ENCODE assay signal across 28 cellular contexts in genomic region chr3:141096164-141096563, GRCh38. TPM values are rescaled to one million over a fixed set of nuclear protein-coding genes. Genes with fewer than 3 reads are reported as not detected.
"Had no signal": no experiment of that assay in that cellular context is flagged by ENCODE, and none has a peak within 500 bp of the region (broad histone marks: within the 10 kb centered on the region; RNA-seq: fewer than 3 reads in every experiment).

No MANE protein-coding gene starts in this region.

- H3K27ac Mint-ChIP-seq: activated CD4-positive, alpha-beta memory T cell treated with anti-CD3 and anti-CD28 coated beads for 36 hours; activated CD4-positive, alpha-beta T cell treated with anti-CD3 and anti-CD28 coated beads, Interleukin-2, amount 10 ng/mL, durations not matched to agents 24 days and 14 days; activated naive CD4-positive, alpha-beta T cell treated with anti-CD3 and anti-CD28 coated beads, Interleukin-2, amount 10 ng/mL, durations not matched to agents 7 days and 5 days; activated naive CD8-positive, alpha-beta T cell treated with anti-CD3 and anti-CD28 coated beads, Interleukin-2, amount 10 ng/mL, durations not matched to agents 7 days and 5 days; activated T-cell treated with anti-CD3 and anti-CD28 coated beads, Interleukin-2, amount 50 U/mL, for 24 hours; naive thymus-derived CD4-positive, alpha-beta T cell; stimulated activated memory B cell treated with anti-CD40 and anti-IgM and Interleukin-4, amounts not matched to agents 10 μg/mL and 1 μg/mL and 100 μg/mL, for 72 hours; stimulated activated naive CD8-positive, alpha-beta T cell treated with anti-CD3 and anti-CD28 coated beads, Interleukin-15, amount 100 ng/mL, for 72 hours; T-helper 17 cell had no signal

- H3K4me1 Mint-ChIP-seq: activated naive CD4-positive, alpha-beta T cell treated with anti-CD3 and anti-CD28 coated beads, Interleukin-2, amount 10 ng/mL, durations not matched to agents 7 days and 5 days; activated naive CD8-positive, alpha-beta T cell treated with anti-CD3 and anti-CD28 coated beads, Interleukin-2, amount 10 ng/mL, durations not matched to agents 7 days and 5 days; naive thymus-derived CD4-positive, alpha-beta T cell; stimulated activated memory B cell treated with anti-CD40 and anti-IgM and Interleukin-4, amounts not matched to agents 10 μg/mL and 1 μg/mL and 100 μg/mL, for 72 hours; T-helper 17 cell had no signal

- H3K4me3 ChIP-seq: esophagus squamous epithelium, smooth muscle cell, suprapubic skin, tibial nerve had no signal

- FAIRE-seq: astrocyte, islet of Langerhans, urothelium cell line had no signal

- H3K4me3 Mint-ChIP-seq: activated CD4-positive, alpha-beta memory T cell treated with anti-CD3 and anti-CD28 coated beads for 36 hours; activated CD4-positive, alpha-beta T cell treated with anti-CD3 and anti-CD28 coated beads, Interleukin-2, amount 10 ng/mL, durations not matched to agents 24 days and 14 days; activated naive CD4-positive, alpha-beta T cell treated with anti-CD3 and anti-CD28 coated beads, Interleukin-2, amount 10 ng/mL, durations not matched to agents 7 days and 5 days; activated naive CD8-positive, alpha-beta T cell treated with anti-CD3 and anti-CD28 coated beads, Interleukin-2, amount 10 ng/mL, durations not matched to agents 7 days and 5 days; activated T-cell treated with anti-CD3 and anti-CD28 coated beads, Interleukin-2, amount 50 U/mL, for 24 hours; naive thymus-derived CD4-positive, alpha-beta T cell; stimulated activated memory B cell treated with anti-CD40 and anti-IgM and Interleukin-4, amounts not matched to agents 10 μg/mL and 1 μg/mL and 100 μg/mL, for 72 hours; stimulated activated naive CD8-positive, alpha-beta T cell treated with anti-CD3 and anti-CD28 coated beads, Interleukin-15, amount 100 ng/mL, for 72 hours; T-helper 17 cell had no signal

- ATAC-seq: naive thymus-derived CD4-positive, alpha-beta T cell; stimulated activated memory B cell treated with anti-CD40 and anti-IgM and Interleukin-4, amounts not matched to agents 10 μg/mL and 1 μg/mL and 100 μg/mL, for 72 hours; stimulated activated naive CD8-positive, alpha-beta T cell treated with anti-CD3 and anti-CD28 coated beads, Interleukin-15, amount 100 ng/mL, for 72 hours; T-helper 17 cell had no signal

- H3K27ac ChIP-seq: esophagus squamous epithelium, suprapubic skin, tibial nerve had no signal

- H3K36me3 Mint-ChIP-seq: activated CD4-positive, alpha-beta memory T cell treated with anti-CD3 and anti-CD28 coated beads for 36 hours; activated naive CD4-positive, alpha-beta T cell treated with anti-CD3 and anti-CD28 coated beads, Interleukin-2, amount 10 ng/mL, durations not matched to agents 7 days and 5 days; activated naive CD8-positive, alpha-beta T cell treated with anti-CD3 and anti-CD28 coated beads, Interleukin-2, amount 10 ng/mL, durations not matched to agents 7 days and 5 days; stimulated activated memory B cell treated with anti-CD40 and anti-IgM and Interleukin-4, amounts not matched to agents 10 μg/mL and 1 μg/mL and 100 μg/mL, for 72 hours had no signal

- H3K36me3 ChIP-seq: esophagus squamous epithelium, suprapubic skin, tibial nerve had no signal

- H3K9me3 ChIP-seq: esophagus squamous epithelium, suprapubic skin, tibial nerve had no signal

- H3K27me3 Mint-ChIP-seq: activated CD4-positive, alpha-beta T cell treated with anti-CD3 and anti-CD28 coated beads, Interleukin-2, amount 10 ng/mL, durations not matched to agents 24 days and 14 days; activated naive CD4-positive, alpha-beta T cell treated with anti-CD3 and anti-CD28 coated beads, Interleukin-2, amount 10 ng/mL, durations not matched to agents 7 days and 5 days; activated T-cell treated with anti-CD3 and anti-CD28 coated beads, Interleukin-2, amount 50 U/mL, for 24 hours; stimulated activated naive CD8-positive, alpha-beta T cell treated with anti-CD3 and anti-CD28 coated beads, Interleukin-15, amount 100 ng/mL, for 72 hours had no signal

- H3K9me3 Mint-ChIP-seq: activated CD4-positive, alpha-beta memory T cell treated with anti-CD3 and anti-CD28 coated beads for 36 hours; activated CD4-positive, alpha-beta T cell treated with anti-CD3 and anti-CD28 coated beads, Interleukin-2, amount 10 ng/mL, durations not matched to agents 24 days and 14 days; activated naive CD4-positive, alpha-beta T cell treated with anti-CD3 and anti-CD28 coated beads, Interleukin-2, amount 10 ng/mL, durations not matched to agents 7 days and 5 days; activated naive CD8-positive, alpha-beta T cell treated with anti-CD3 and anti-CD28 coated beads, Interleukin-2, amount 10 ng/mL, durations not matched to agents 7 days and 5 days; activated T-cell treated with anti-CD3 and anti-CD28 coated beads, Interleukin-2, amount 50 U/mL, for 24 hours; stimulated activated memory B cell treated with anti-CD40 and anti-IgM and Interleukin-4, amounts not matched to agents 10 μg/mL and 1 μg/mL and 100 μg/mL, for 72 hours had no signal

- H3K4me2 ChIP-seq: smooth muscle cell had no signal

- H3K27me3 ChIP-seq: suprapubic skin, tibial nerve had no signal

- DNase-seq: activated CD4-positive, alpha-beta memory T cell treated with anti-CD3 and anti-CD28 coated beads for 36 hours; activated CD4-positive, alpha-beta T cell treated with anti-CD3 and anti-CD28 coated beads, Interleukin-2, amount 10 ng/mL, durations not matched to agents 24 days and 14 days; activated CD4-positive, CD25-positive, alpha-beta regulatory T cell treated with anti-CD3 and anti-CD28 coated beads, Interleukin-2, amount 50 U/mL, for 72 hours; activated CD8-positive, alpha-beta memory T cell treated with anti-CD3 and anti-CD28 coated beads, Interleukin-2, amount 50 U/mL, for 48 hours; activated gamma-delta T cell; activated naive CD4-positive, alpha-beta T cell treated with anti-CD3 and anti-CD28 coated beads, Interleukin-2, amount 10 ng/mL, durations not matched to agents 7 days and 5 days; activated naive CD8-positive, alpha-beta T cell treated with anti-CD3 and anti-CD28 coated beads, Interleukin-2, amount 10 ng/mL, durations not matched to agents 7 days and 5 days; activated T-cell treated with anti-CD3 and anti-CD28 coated beads, Interleukin-2, amount 50 U/mL, for 24 hours; caudate nucleus; cortex of kidney; esophagus squamous epithelium; foreskin melanocyte; mammary epithelial cell; naive thymus-derived CD4-positive, alpha-beta T cell; stimulated activated CD4-positive, alpha-beta T cell treated with anti-CD3 and anti-CD28 coated beads, Interleukin-1b, Interleukin-23, amount 100 ng/mL, for 48 hours; stimulated activated CD4-positive, alpha-beta T cell treated with anti-CD3 and anti-CD28 coated beads, Interleukin-4, amount 100 ng/mL, for 4 hours; stimulated activated CD8-positive, alpha-beta memory T cell treated with anti-CD3 and anti-CD28 coated beads, Interleukin-4, amount 100 ng/mL, for 48 hours; stimulated activated naive CD8-positive, alpha-beta T cell treated with anti-CD3 and anti-CD28 coated beads, Interleukin-15, amount 100 ng/mL, for 72 hours; T-helper 17 cell had no signal

RNA-seq across cellular contexts. Expression of gene SPSB4, which starts 45.0 kb away (rescaled TPM):
- total RNA-seq: activated CD4-positive, alpha-beta memory T cell treated with anti-CD3 and anti-CD28 coated beads for 36 hours; activated CD4-positive, alpha-beta T cell treated with anti-CD3 and anti-CD28 coated beads, Interleukin-2, amount 10 ng/mL, durations not matched to agents 24 days and 14 days; activated naive CD8-positive, alpha-beta T cell treated with anti-CD3 and anti-CD28 coated beads, Interleukin-2, amount 10 ng/mL, durations not matched to agents 7 days and 5 days; esophagus squamous epithelium; mammary epithelial cell; naive thymus-derived CD4-positive, alpha-beta T cell; osteoblast; renal cortical epithelial cell; T-helper 17 cell had no signal
- polyA plus RNA-seq: mammary epithelial cell; naive thymus-derived CD4-positive, alpha-beta T cell had no signal
